In the genomic region with DNA sequence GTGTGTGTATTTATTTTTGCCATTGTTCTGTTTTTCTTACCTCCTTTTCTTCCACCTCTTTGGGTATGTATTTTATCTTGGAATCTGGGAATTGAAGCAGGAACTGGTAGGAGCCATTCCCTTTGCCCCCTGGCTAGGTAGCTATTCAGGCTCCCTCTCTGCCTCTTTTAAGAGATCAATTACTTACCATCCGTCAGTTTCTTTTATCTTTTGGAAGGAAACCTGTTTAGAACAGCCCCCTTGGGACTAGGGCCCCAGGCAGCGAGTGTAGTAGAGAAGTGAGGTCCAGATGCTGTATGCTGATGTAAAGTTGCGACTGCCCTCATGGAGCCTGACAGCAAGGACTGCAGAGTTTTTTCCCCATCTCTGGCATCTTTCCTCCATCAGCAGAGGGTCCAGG, we compare ENCODE assay signal across 14 cellular contexts. TPM values are rescaled to one million over a fixed set of nuclear protein-coding genes. Genes with fewer than 3 reads are reported as not detected.
DNase-seq lines count a peak whose midpoint lies in the region; ATAC-seq and TF ChIP-seq lines count a peak whose summit lies in the region.
"Had no signal": no experiment of that assay in that cellular context is flagged by ENCODE, and none has a peak within 500 bp of the region (broad histone marks: within the 10 kb centered on the region; RNA-seq: fewer than 3 reads in every experiment).

No MANE protein-coding gene starts in this region.

- H3K9me2 ChIP-seq in GM23338 (ENCODE audit: insufficient read depth), result no peaks in the 10 kb centered on the region
- no peaks in the 10 kb centered on the region for H3K9me2 ChIP-seq in SK-N-SH

- H4K20me1 ChIP-seq in GM23338 (replicated peaks; ENCODE audit: insufficient read depth) (0 out of 2 replicates have a peak, but pooled peaks cover 3% of the 10 kb centered on the region), SK-N-SH (ENCODE audit: insufficient read depth) (peaks cover 37% of the 10 kb centered on the region)

- H3K4me1 ChIP-seq in GM23338 (ENCODE audit: insufficient read depth) (peaks cover 25% of the 10 kb centered on the region; the same call in 1 of the 2 replicates), SK-N-SH (ENCODE audit: control insufficient read depth in 1 of 2, insufficient read depth in 2 of 2, low read depth in 1 of 2, low read length in 1 of 2) (peaks cover 5 to 42% of the 10 kb centered on the region in 2 experiments; a peak in 3 of 4 replicates)

- no peaks in the 10 kb centered on the region for H3K36me3 ChIP-seq in GM23338 (ENCODE audit: insufficient read depth)
- H3K36me3 ChIP-seq in SK-N-SH (replicated peaks in 1 of 2; ENCODE audit: control insufficient read depth in 1 of 2, insufficient read depth in 2 of 2, low read length in 1 of 2), result peaks cover 10 to 18% of the 10 kb centered on the region in 2 experiments

- H2AFZ ChIP-seq in GM23338, result no peak overlapping the region
- no peak overlapping the region for H2AFZ ChIP-seq in SK-N-SH (ENCODE audit: low read depth)

- no peak overlapping the region for H3K4me3 Mint-ChIP-seq in GM23338
- no peak overlapping the region for H3K4me3 Mint-ChIP-seq in osteocyte (ENCODE audit: unreplicated experiment)
- H3K4me3 Mint-ChIP-seq in activated naive CD8-positive, alpha-beta T cell treated with anti-CD3 and anti-CD28 coated beads, Interleukin-2, amount 50 U/mL, for 24 hours, result no peak overlapping the region
- no peak overlapping the region for H3K4me3 Mint-ChIP-seq in natural killer cell treated with Interleukin-12 subunit alpha and Interleukin-12 subunit beta and Interleukin-15 and Interleukin-18, amount 100 ng/mL, for 72 hours

- no peak for ATAC-seq in GM23338
- no peak for ATAC-seq in activated naive CD8-positive, alpha-beta T cell treated with anti-CD3 and anti-CD28 coated beads, Interleukin-2, amount 50 U/mL, for 24 hours
- ATAC-seq in natural killer cell treated with Interleukin-12 subunit alpha and Interleukin-12 subunit beta and Interleukin-15 and Interleukin-18, amount 100 ng/mL, for 72 hours, result no peak
- ATAC-seq in HG02678 (IDR thresholded peaks at IDR 0.05; ENCODE audit: unreplicated experiment), result no peak
- ATAC-seq: K562 had no signal

- H3K27ac Mint-ChIP-seq in GM23338 (no peak overlapping the region), osteocyte (ENCODE audit: unreplicated experiment) (peak overlapping the region; percentile 68)
- H3K27ac Mint-ChIP-seq in activated naive CD8-positive, alpha-beta T cell treated with anti-CD3 and anti-CD28 coated beads, Interleukin-2, amount 50 U/mL, for 24 hours, result no peak overlapping the region
- H3K27ac Mint-ChIP-seq in natural killer cell treated with Interleukin-12 subunit alpha and Interleukin-12 subunit beta and Interleukin-15 and Interleukin-18, amount 100 ng/mL, for 72 hours, result no peak overlapping the region

- peaks cover 50% of the 10 kb centered on the region for H3K79me2 ChIP-seq in GM23338 (replicated peaks; ENCODE audit: insufficient read depth)
- H3K79me2 ChIP-seq in SK-N-SH (ENCODE audit: insufficient read depth), result peaks cover 100% of the 10 kb centered on the region

- H3K9me3 ChIP-seq in SK-N-SH, result no peaks in the 10 kb centered on the region

- H3K27ac ChIP-seq in GM23338 (ENCODE audit: low read depth) (0 out of 2 replicates have a peak overlapping the region, but pooled peaks have one; percentile 72), epithelial cell of prostate (peak overlapping the region; percentile 11), SK-N-SH (ENCODE audit: low read depth in 2 of 2, low read length in 1 of 2) (peak overlapping the region in 1 of 2 experiments; percentile 35; a peak in 1 of 4 replicates)
- H3K27ac ChIP-seq: C4-2B had no signal

- no peak for TF ChIP-seq EP300 in SK-N-SH (IDR thresholded peaks at IDR 0.05; ENCODE audit: borderline replicate concordance in 1 of 2, low read depth in 1 of 2, low read length in 1 of 2)

- H3F3A ChIP-seq in GM23338 (replicated peaks; ENCODE audit: low read depth) (peaks cover 10% of the 10 kb centered on the region), SK-N-SH (replicated peaks; ENCODE audit: insufficient read depth) (peaks cover 20% of the 10 kb centered on the region)

- DNase-seq in GM23338 (ENCODE audit: low spot score) (no peak), NCI-H82 (lab: John Stamatoyannopoulos, UW) (peak; percentile 70), epithelial cell of prostate (ENCODE audit: low read depth, low spot score) (no peak), osteocyte (ENCODE audit: extremely low spot score, unreplicated experiment) (no peak), SK-N-SH (no peak)
- no peak for DNase-seq in activated naive CD8-positive, alpha-beta T cell treated with anti-CD3 and anti-CD28 coated beads, Interleukin-2, amount 50 U/mL, for 24 hours
- no peak for DNase-seq in natural killer cell treated with Interleukin-12 subunit alpha and Interleukin-12 subunit beta and Interleukin-15 and Interleukin-18, amount 100 ng/mL, for 72 hours (ENCODE audit: low spot score)
- DNase-seq: HCEC 1CT, NCI-H146, NCI-H2081 treated with DMSO at 0.1 percent for 48 hours, NCI-H345 had no signal

- H3K27me3 Mint-ChIP-seq in GM23338 (ENCODE audit: insufficient read depth, low read depth, poor library complexity), result peaks cover 9% of the 10 kb centered on the region
- H3K27me3 Mint-ChIP-seq in osteocyte (ENCODE audit: unreplicated experiment), result no peaks in the 10 kb centered on the region
- H3K27me3 Mint-ChIP-seq in activated naive CD8-positive, alpha-beta T cell treated with anti-CD3 and anti-CD28 coated beads, Interleukin-2, amount 50 U/mL, for 24 hours, result peaks cover 9% of the 10 kb centered on the region
- H3K27me3 Mint-ChIP-seq in natural killer cell treated with Interleukin-12 subunit alpha and Interleukin-12 subunit beta and Interleukin-15 and Interleukin-18, amount 100 ng/mL, for 72 hours, result peaks cover 3 to 20% of the 10 kb centered on the region in 2 donors

- H3K4me1 Mint-ChIP-seq in GM23338, result peaks cover 41% of the 10 kb centered on the region
- H3K4me1 Mint-ChIP-seq in osteocyte (ENCODE audit: unreplicated experiment), result peaks cover 61% of the 10 kb centered on the region
- H3K4me1 Mint-ChIP-seq in activated naive CD8-positive, alpha-beta T cell treated with anti-CD3 and anti-CD28 coated beads, Interleukin-2, amount 50 U/mL, for 24 hours, result no peaks in the 10 kb centered on the region
- H3K4me1 Mint-ChIP-seq in natural killer cell treated with Interleukin-12 subunit alpha and Interleukin-12 subunit beta and Interleukin-15 and Interleukin-18, amount 100 ng/mL, for 72 hours (ENCODE audit: low read depth in 2 of 2), result no peaks in the 10 kb centered on the region

- POLR2A ChIA-PET in SK-N-SH (lab: Yijun Ruan, JAX), result no interaction called here

- no peak overlapping the region for H3K9ac ChIP-seq in SK-N-SH

- H3K9me3 Mint-ChIP-seq in GM23338 (no peaks in the 10 kb centered on the region), osteocyte (ENCODE audit: unreplicated experiment) (no peaks in the 10 kb centered on the region)
- H3K9me3 Mint-ChIP-seq in activated naive CD8-positive, alpha-beta T cell treated with anti-CD3 and anti-CD28 coated beads, Interleukin-2, amount 50 U/mL, for 24 hours, result no peaks in the 10 kb centered on the region
- H3K9me3 Mint-ChIP-seq in natural killer cell treated with Interleukin-12 subunit alpha and Interleukin-12 subunit beta and Interleukin-15 and Interleukin-18, amount 100 ng/mL, for 72 hours, result no peaks in the 10 kb centered on the region

- H3K4me2 ChIP-seq in GM23338 (no peak overlapping the region), SK-N-SH (no peak overlapping the region)

- 77% methylated on average over 3 of the region's 3 CpGs for WGBS in SK-N-SH (ENCODE audit: low lambda C conversion rate)

- no peak overlapping the region for H3K4me3 ChIP-seq in GM23338
- H3K4me3 ChIP-seq in SK-N-SH (ENCODE audit: low read depth in 2 of 2, low read length in 1 of 2), result no peak overlapping the region
- H3K4me3 ChIP-seq: K562 had no signal

- no peak for TF ChIP-seq RAD21 in SK-N-SH (IDR thresholded peaks at IDR 0.05; ENCODE audit: low read length)

- TF ChIP-seq CTCF in GM23338 (conservative IDR thresholded peaks at IDR 0.05; ENCODE audit: low read depth in 2 of 2), result no peak
- TF ChIP-seq CTCF in osteocyte (IDR thresholded peaks at IDR 0.05), result no peak
- TF ChIP-seq CTCF in SK-N-SH (IDR thresholded peaks at IDR 0.05), result no peak

- peaks cover 27% of the 10 kb centered on the region for H3K36me3 Mint-ChIP-seq in GM23338 (ENCODE audit: low read depth)
- peaks cover 15% of the 10 kb centered on the region for H3K36me3 Mint-ChIP-seq in osteocyte (ENCODE audit: unreplicated experiment)
- H3K36me3 Mint-ChIP-seq in activated naive CD8-positive, alpha-beta T cell treated with anti-CD3 and anti-CD28 coated beads, Interleukin-2, amount 50 U/mL, for 24 hours (ENCODE audit: low read depth), result no peaks in the 10 kb centered on the region
- H3K36me3 Mint-ChIP-seq in natural killer cell treated with Interleukin-12 subunit alpha and Interleukin-12 subunit beta and Interleukin-15 and Interleukin-18, amount 100 ng/mL, for 72 hours, result no peaks in the 10 kb centered on the region

- no peaks in the 10 kb centered on the region for H3K27me3 ChIP-seq in GM23338 (ENCODE audit: insufficient read depth)
- H3K27me3 ChIP-seq in SK-N-SH (ENCODE audit: insufficient read depth), result no peaks in the 10 kb centered on the region

- CTCF ChIA-PET in SK-N-SH (lab: Yijun Ruan, JAX), result interaction anchor here (0.9 to 1.8 kb wide), 5 partner anchors 9 to 169 kb away, joined by 3 to 7 read pairs (median 3); no protein-coding TSS in a partner anchor

TF ChIP-seq in GM23338, 12 proteins besides CTCF, POLR2A, EP300 and RAD21 (continues in another document):
- TF ChIP-seq ZNF114 (CRISPR knock-in tag; IDR thresholded peaks at IDR 0.05) (no peak), ZNF331 (CRISPR knock-in tag; IDR thresholded peaks at IDR 0.05; ENCODE audit: low read depth) (no peak), JUNB (IDR thresholded peaks at IDR 0.05; ENCODE audit: unreplicated experiment) (no peak), POLR2AphosphoS5 (IDR thresholded peaks at IDR 0.05; ENCODE audit: low read depth) (no peak), CREB1 (CRISPR knock-in tag; IDR thresholded peaks at IDR 0.05; ENCODE audit: low read depth) (no peak), STAT1 (IDR thresholded peaks at IDR 0.05; ENCODE audit: unreplicated experiment) (no peak)

TF ChIP-seq in SK-N-SH, 30 proteins besides CTCF, POLR2A, EP300 and RAD21 (continues in another document):
- TF ChIP-seq GABPA (IDR thresholded peaks at IDR 0.05; ENCODE audit: low read depth) (no peak), GATA2 (CRISPR knock-in tag; IDR thresholded peaks at IDR 0.05) (no peak), TEAD4 (IDR thresholded peaks at IDR 0.05; ENCODE audit: borderline replicate concordance, insufficient read depth) (no peak), FOSL2 (IDR thresholded peaks at IDR 0.05; ENCODE audit: borderline replicate concordance, low read depth) (no peak)

RNA-seq across cellular contexts. Expression of gene KIRREL1, which starts 41.6 kb away (rescaled TPM):
- total RNA-seq in GM23338 (2014; rRNA removed; shearing (Covaris generic)), result 35.2 and 41.0 TPM in 2 replicates
- polyA plus RNA-seq in GM23338 (2016; fragmentation: Nextera tagmentation; extraction: Ambion mirVana), result 5.1 and 5.6 TPM in 2 replicates
- total RNA-seq in osteocyte, result 122 TPM in 2 replicates
- polyA plus RNA-seq in SK-N-SH (2012; rRNA removed), result 47.8 and 52.3 TPM in 2 replicates
- polyA plus RNA-seq in SK-N-SH (2012; cell fraction: cytosol; rRNA removed), result 32.9 and 42.4 TPM in 2 replicates
- 77.1 and 86.9 TPM in 2 replicates for polyA plus RNA-seq in SK-N-SH (2012; cell fraction: nucleus; rRNA removed)
- not detected for total RNA-seq in natural killer cell treated with Interleukin-12 subunit alpha and Interleukin-12 subunit beta and Interleukin-15 and Interleukin-18, amount 100 ng/mL, for 72 hours

Comparison
In these comparisons a context has a peak if more than half of its experiments do, and no peak if none do; other contexts are left out.
1. RNA of gene KIRREL1, which starts 41.6 kb away (total RNA-seq): 122 TPM in osteocyte and 35.2 to 41.0 TPM in GM23338; not detected in natural killer cell treated with Interleukin-12 subunit alpha and Interleukin-12 subunit beta and Interleukin-15 and Interleukin-18, amount 100 ng/mL, for 72 hours; every median in the first group is over 10 times any median in the second.